1 cellular context compared by ENCODE assay signal in genomic region chr1:63595435-63595834, GRCh38.
A peak's percentile ranks its signal among the peaks of the same experiment; 100 is the strongest.
TF ChIP-seq lines count a peak whose summit lies in the region.

No MANE protein-coding gene starts in this region.

TF ChIP-seq in GM12878, 131 proteins besides CTCF, POLR2A, EP300 and RAD21:
- TF ChIP-seq MYC (IDR thresholded peaks at IDR 0.05; ENCODE audit: insufficient read depth, insufficient read length, insufficient replicate concordance, low read length, severe bottlenecking), result no peak
- TF ChIP-seq RAD51 (IDR thresholded peaks at IDR 0.05), result no peak
- no peak for TF ChIP-seq SMARCA5 (IDR thresholded peaks at IDR 0.05)
- TF ChIP-seq TARDBP (IDR thresholded peaks at IDR 0.05; ENCODE audit: borderline replicate concordance), result no peak
- no peak for TF ChIP-seq TCF12 (IDR thresholded peaks at IDR 0.05; ENCODE audit: low read depth, low read length)
- TF ChIP-seq, protein P1, sequence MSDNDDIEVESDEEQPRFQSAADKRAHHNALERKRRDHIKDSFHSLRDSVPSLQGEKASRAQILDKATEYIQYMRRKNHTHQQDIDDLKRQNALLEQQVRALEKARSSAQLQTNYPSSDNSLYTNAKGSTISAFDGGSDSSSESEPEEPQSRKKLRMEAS (IDR thresholded peaks at IDR 0.05; ENCODE audit: low read depth, low read length), result no peak
- TF ChIP-seq ZNF24 (IDR thresholded peaks at IDR 0.05), result peak; percentile 90
